1 cellular context compared by ENCODE assay signal in genomic region chr1:23215751-23216449, GRCh38.
TF ChIP-seq lines count a peak whose summit lies in the region.

No MANE protein-coding gene starts in this region.

TF ChIP-seq in GM23338, 12 proteins besides CTCF, POLR2A, EP300 and RAD21:
- TF ChIP-seq ZNF462 (CRISPR knock-in tag; IDR thresholded peaks at IDR 0.05) (no peak), JUNB (IDR thresholded peaks at IDR 0.05; ENCODE audit: unreplicated experiment) (no peak), EZH2 (IDR thresholded peaks at IDR 0.05; ENCODE audit: low read depth, unreplicated experiment) (no peak), CREB1 (CRISPR knock-in tag; IDR thresholded peaks at IDR 0.05; ENCODE audit: low read depth) (no peak), REST (IDR thresholded peaks at IDR 0.05; ENCODE audit: unreplicated experiment) (no peak), EZH2phosphoT487 (IDR thresholded peaks at IDR 0.05; ENCODE audit: unreplicated experiment) (no peak), STAT1 (IDR thresholded peaks at IDR 0.05; ENCODE audit: unreplicated experiment) (no peak), NANOG (IDR thresholded peaks at IDR 0.05; ENCODE audit: borderline replicate concordance) (no peak), ZNF331 (CRISPR knock-in tag; IDR thresholded peaks at IDR 0.05; ENCODE audit: low read depth) (no peak), POLR2AphosphoS5 (IDR thresholded peaks at IDR 0.05; ENCODE audit: low read depth) (no peak), ZNF114 (CRISPR knock-in tag; IDR thresholded peaks at IDR 0.05) (no peak)
- TF ChIP-seq, protein P1, sequence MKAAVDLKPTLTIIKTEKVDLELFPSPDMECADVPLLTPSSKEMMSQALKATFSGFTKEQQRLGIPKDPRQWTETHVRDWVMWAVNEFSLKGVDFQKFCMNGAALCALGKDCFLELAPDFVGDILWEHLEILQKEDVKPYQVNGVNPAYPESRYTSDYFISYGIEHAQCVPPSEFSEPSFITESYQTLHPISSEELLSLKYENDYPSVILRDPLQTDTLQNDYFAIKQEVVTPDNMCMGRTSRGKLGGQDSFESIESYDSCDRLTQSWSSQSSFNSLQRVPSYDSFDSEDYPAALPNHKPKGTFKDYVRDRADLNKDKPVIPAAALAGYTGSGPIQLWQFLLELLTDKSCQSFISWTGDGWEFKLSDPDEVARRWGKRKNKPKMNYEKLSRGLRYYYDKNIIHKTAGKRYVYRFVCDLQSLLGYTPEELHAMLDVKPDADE (IDR thresholded peaks at IDR 0.05) = no peak
TF ChIP-seq in GM23338: peak in this region for 0.
